In genomic region chr10:85921789-85922188, GRCh38 we compare ENCODE assay signal across 28 cellular contexts.
"Had no signal": no experiment of that assay in that cellular context is flagged by ENCODE, and none has a peak within 500 bp of the region (broad histone marks: within the 10 kb centered on the region; RNA-seq: fewer than 3 reads in every experiment).

No MANE protein-coding gene starts in this region.

- H3K27ac ChIP-seq: brain microvascular endothelial cell, coronary artery, dorsolateral prefrontal cortex, hepatocyte, pancreas, psoas muscle, testis had no signal

- DNase-seq: activated CD4-positive, alpha-beta T cell treated with anti-CD3 and anti-CD28 coated beads for 4 hours; activated CD4-positive, alpha-beta T cell treated with anti-CD3 and anti-CD28 coated beads, Interleukin-2, amount 50 U/mL, for 48 hours; activated CD4-positive, CD25-positive, alpha-beta regulatory T cell; activated CD8-positive, alpha-beta memory T cell treated with anti-CD3 and anti-CD28 coated beads for 24 hours; activated CD8-positive, alpha-beta memory T cell treated with anti-CD3 and anti-CD28 coated beads, Interleukin-2, amount 50 U/mL, for 48 hours; activated gamma-delta T cell; activated naive CD4-positive, alpha-beta T cell treated with anti-CD3 and anti-CD28 coated beads, Interleukin-2, amount 10 ng/mL, durations not matched to agents 7 days and 5 days; activated naive CD8-positive, alpha-beta T cell treated with anti-CD3 and anti-CD28 coated beads, Interleukin-2, amount 10 ng/mL, durations not matched to agents 7 days and 5 days; activated T-cell treated with anti-CD3 and anti-CD28 coated beads, Interleukin-2, amount 50 U/mL, for 24 hours; brain microvascular endothelial cell; dorsolateral prefrontal cortex; effector memory CD4-positive, alpha-beta T cell; left cardiac atrium; left ventricle myocardium superior; mammary epithelial cell; nephron progenitor cell; pancreas; psoas muscle; stimulated activated CD4-positive, alpha-beta T cell treated with anti-CD3 and anti-CD28 coated beads, Interleukin-2, amount 100 ng/mL, for 48 hours; stimulated activated naive CD4-positive, alpha-beta T cell treated with Interleukin-2 at 50 U/mL for 16 hours; testis; trophoblast cell had no signal

- H3K4me2 ChIP-seq: hepatocyte had no signal

- H2AFZ ChIP-seq: hepatocyte had no signal

- FAIRE-seq: astrocyte, keratinocyte, pancreas, urothelium cell line had no signal

- H3K79me2 ChIP-seq: hepatocyte had no signal

- H3K4me3 ChIP-seq: coronary artery, dorsolateral prefrontal cortex, gastroesophageal sphincter, hepatocyte, pancreas, psoas muscle, testis had no signal

- H3K27me3 ChIP-seq: brain microvascular endothelial cell, dorsolateral prefrontal cortex, gastroesophageal sphincter, hepatocyte, pancreas, testis had no signal

- H3K4me1 ChIP-seq: pancreas, psoas muscle had no signal

- ATAC-seq: gastroesophageal sphincter, left cardiac atrium, left ventricle myocardium superior, pancreas, psoas muscle had no signal

- H3K36me3 ChIP-seq: brain microvascular endothelial cell, gastroesophageal sphincter, pancreas had no signal

- H3K9me3 ChIP-seq: gastroesophageal sphincter, pancreas, psoas muscle, testis had no signal
